22 cellular contexts compared by ENCODE assay signal in genomic region chr1:28822779-28823178, GRCh38. TPM values are rescaled to one million over a fixed set of nuclear protein-coding genes. Genes with fewer than 3 reads are reported as not detected.
DNase-seq lines count a peak whose midpoint lies in the region; ATAC-seq and TF ChIP-seq lines count a peak whose summit lies in the region.
"Had no signal": no experiment of that assay in that cellular context is flagged by ENCODE, and none has a peak within 500 bp of the region (broad histone marks: within the 10 kb centered on the region; RNA-seq: fewer than 3 reads in every experiment).

No MANE protein-coding gene starts in this region.

- no peaks in the 10 kb centered on the region for H3F3A ChIP-seq in GM23248 (ENCODE audit: insufficient read depth)

- H3K4me1 ChIP-seq in osteoblast (ENCODE audit: insufficient read depth, low read length) (no peaks in the 10 kb centered on the region), GM23248 (ENCODE audit: insufficient read depth) (no peaks in the 10 kb centered on the region)
- H3K4me1 ChIP-seq: A549 had no signal

- no peak overlapping the region for H2AFZ ChIP-seq in osteoblast (ENCODE audit: low read length)
- H2AFZ ChIP-seq in GM23248: no peak overlapping the region

- peaks cover 3% of the 10 kb centered on the region for H3K9me3 Mint-ChIP-seq in glutamatergic neuron (ENCODE audit: unreplicated experiment)
- H3K9me3 Mint-ChIP-seq: CD8-positive, alpha-beta T cell; HFFc6 had no signal

- H3K27me3 ChIP-seq in osteoblast (ENCODE audit: insufficient read depth, low read length) (peaks cover 7% of the 10 kb centered on the region), GM23248 (replicated peaks; ENCODE audit: insufficient read depth) (no peaks in the 10 kb centered on the region; the same call in 1 of the 2 replicates)
- H3K27me3 ChIP-seq: BLaER1 treated with 17β-estradiol and CSF1 and Interleukin-3, amounts not matched to agents 10 nM and 100 nM had no signal

- no peak for TF ChIP-seq CTCF in AG10803 (conservative IDR thresholded peaks at IDR 0.05; ENCODE audit: low read length)
- TF ChIP-seq CTCF in glutamatergic neuron (IDR thresholded peaks at IDR 0.05; ENCODE audit: partially characterized antibody, unreplicated experiment): no peak
- no peak for TF ChIP-seq CTCF in osteoblast (IDR thresholded peaks at IDR 0.05; ENCODE audit: extremely low read depth, low read depth, low read length)
- TF ChIP-seq CTCF in foreskin fibroblast (IDR thresholded peaks at IDR 0.05; ENCODE audit: low read depth, low read length): no peak

- ATAC-seq in SK-N-SH treated with all-trans-retinoic acid at 6 μM for 48 hours (no peak; the same call in 2 of the 3 replicates), HG03521 (IDR thresholded peaks at IDR 0.05; ENCODE audit: unreplicated experiment) (no peak), GM18517 (IDR thresholded peaks at IDR 0.05; ENCODE audit: unreplicated experiment) (no peak)
- ATAC-seq: A549; CD8-positive, alpha-beta T cell; GM12878; HCT116; HepG2 had no signal

- H3K27me3 Mint-ChIP-seq in glutamatergic neuron (ENCODE audit: unreplicated experiment): peaks cover 3% of the 10 kb centered on the region

- H3K9ac ChIP-seq in GM23248: no peak overlapping the region
- H3K9ac ChIP-seq: BLaER1 treated with 17β-estradiol and CSF1 and Interleukin-3, amounts not matched to agents 10 nM and 100 nM had no signal

- in situ Hi-C loops in GM23248 (cut with MboI): no loop called here

- H3K9me3 ChIP-seq in osteoblast (ENCODE audit: low read depth, low read length) (no peaks in the 10 kb centered on the region), GM23248 (ENCODE audit: low read depth) (no peaks in the 10 kb centered on the region)
- H3K9me3 ChIP-seq: A549; BLaER1 treated with 17β-estradiol and CSF1 and Interleukin-3, amounts not matched to agents 10 nM and 100 nM had no signal

- peaks cover 1% of the 10 kb centered on the region for H3K4me1 Mint-ChIP-seq in glutamatergic neuron (ENCODE audit: low read depth, unreplicated experiment)
- H3K4me1 Mint-ChIP-seq: IgD-negative memory B cell had no signal

- DNase-seq in AG10803 (ENCODE audit: low read depth) (peak; percentile 9), glutamatergic neuron (no peak), osteoblast (ENCODE audit: insufficient read length, low spot score, missing footprints) (peak; percentile 51), foreskin fibroblast (no peak), GM23248 (no peak)
- DNase-seq: Calu3; CD8-positive, alpha-beta T cell; DMS79 treated with DMSO at 0.1 percent for 48 hours; GOT3; H7; HFFc6 had no signal

- H3K4me3 Mint-ChIP-seq in glutamatergic neuron (ENCODE audit: unreplicated experiment): no peak overlapping the region
- H3K4me3 Mint-ChIP-seq: CD8-positive, alpha-beta T cell; HFFc6; IgD-negative memory B cell had no signal

- H3K36me3 ChIP-seq in osteoblast (ENCODE audit: insufficient read depth, low read length): no peaks in the 10 kb centered on the region
- H3K36me3 ChIP-seq in GM23248 (ENCODE audit: low read depth): no peaks in the 10 kb centered on the region
- H3K36me3 ChIP-seq: BLaER1 treated with 17β-estradiol and CSF1 and Interleukin-3, amounts not matched to agents 10 nM and 100 nM had no signal

- H3K4me3 ChIP-seq in AG10803 (ENCODE audit: low read length): no peak overlapping the region
- H3K4me3 ChIP-seq in osteoblast (ENCODE audit: insufficient read depth, low read length): no peak overlapping the region
- H3K4me3 ChIP-seq in foreskin fibroblast (ENCODE audit: low read depth in 1 of 2, low read length in 2 of 2): no peak overlapping the region
- no peak overlapping the region for H3K4me3 ChIP-seq in GM23248
- H3K4me3 ChIP-seq: A549; BLaER1 treated with 17β-estradiol and CSF1 and Interleukin-3, amounts not matched to agents 10 nM and 100 nM; GM12878 had no signal

- 14 to 17% methylated on average over 3 of the region's 3 CpGs for WGBS in GM23248 (ENCODE audit: low coverage in 1 of 2, low lambda C conversion rate in 2 of 2, missing lambda C conversion rate in 2 of 2), 2 experiments

- no peaks in the 10 kb centered on the region for H3K36me3 Mint-ChIP-seq in glutamatergic neuron (ENCODE audit: unreplicated experiment)
- H3K36me3 Mint-ChIP-seq: CD8-positive, alpha-beta T cell had no signal

- no peaks in the 10 kb centered on the region for H4K20me1 ChIP-seq in osteoblast (ENCODE audit: insufficient read depth, low read length)
- H4K20me1 ChIP-seq in GM23248 (ENCODE audit: insufficient read depth): no peaks in the 10 kb centered on the region
- H4K20me1 ChIP-seq: BLaER1 treated with 17β-estradiol and CSF1 and Interleukin-3, amounts not matched to agents 10 nM and 100 nM had no signal

- no peaks in the 10 kb centered on the region for H3K9me2 ChIP-seq in GM23248 (ENCODE audit: insufficient read depth)

- H3K27ac ChIP-seq in osteoblast (ENCODE audit: low read depth, low read length): no peak overlapping the region
- H3K27ac ChIP-seq in GM23248: no peak overlapping the region
- H3K27ac ChIP-seq: 22Rv1; A549; BLaER1 treated with 17β-estradiol and CSF1 and Interleukin-3, amounts not matched to agents 10 nM and 100 nM had no signal

- H3K4me2 ChIP-seq in osteoblast (ENCODE audit: insufficient read depth, low read length) (no peak overlapping the region), GM23248 (ENCODE audit: unreplicated experiment) (no peak overlapping the region)
- H3K4me2 ChIP-seq: A549; BLaER1 treated with 17β-estradiol and CSF1 and Interleukin-3, amounts not matched to agents 10 nM and 100 nM had no signal

- H3K79me2 ChIP-seq in osteoblast (ENCODE audit: insufficient read depth, low read length) (no peaks in the 10 kb centered on the region), GM23248 (ENCODE audit: insufficient read depth) (no peaks in the 10 kb centered on the region)

- peak overlapping the region; percentile 76 for H3K27ac Mint-ChIP-seq in glutamatergic neuron (ENCODE audit: unreplicated experiment)
- H3K27ac Mint-ChIP-seq: CD8-positive, alpha-beta T cell; HFFc6; IgD-negative memory B cell had no signal

TF ChIP-seq in SK-N-SH treated with all-trans-retinoic acid at 6 μM for 48 hours, 23 proteins besides CTCF, POLR2A, EP300 and RAD21:
- TF ChIP-seq TCF4 (CRISPR knock-in tag; IDR thresholded peaks at IDR 0.05; ENCODE audit: borderline replicate concordance): peak; percentile 79
- no peak for TF ChIP-seq TOX (CRISPR knock-in tag; IDR thresholded peaks at IDR 0.05; ENCODE audit: borderline replicate concordance)
- TF ChIP-seq TSHZ2 (CRISPR knock-in tag; IDR thresholded peaks at IDR 0.05): peak; percentile 57; the same call in 1 of the 2 replicates
- no peak for TF ChIP-seq POU6F1 (CRISPR knock-in tag; IDR thresholded peaks at IDR 0.05; ENCODE audit: borderline replicate concordance, low read depth)

RNA-seq across cellular contexts. Expression of gene OPRD1, which starts 10.8 kb away (rescaled TPM):
- total RNA-seq in glutamatergic neuron (ENCODE audit: unreplicated experiment) (1.2 TPM), osteoblast (not detected in 2 replicates)
- not detected in 2 replicates for total RNA-seq in GM23248 (2014; rRNA removed; shearing (Covaris generic))
- polyA plus RNA-seq in GM23248 (2016; fragmentation: Nextera tagmentation; extraction: Ambion mirVana): not detected in 2 replicates
- total RNA-seq: CD8-positive, alpha-beta T cell; G401; GM12878; HFFc6 had no signal
- polyA plus RNA-seq: A549 had no signal

Comparison
In these comparisons a context has a peak if more than half of its experiments do, and no peak if none do; other contexts are left out.
1. DNase-seq: peak in AG10803 (single experiment) and osteoblast (single experiment); none in glutamatergic neuron (single experiment), foreskin fibroblast (0 of 2) and GM23248 (single experiment).